2 cellular contexts compared by ENCODE assay signal in genomic region chr22:35018995-35019394, GRCh38.
TF ChIP-seq lines count a peak whose summit lies in the region.

No MANE protein-coding gene starts in this region.

TF ChIP-seq in HepG2, 621 proteins besides CTCF, POLR2A, EP300 and RAD21:
- TF ChIP-seq ZNF34 (CRISPR knock-in tag; IDR thresholded peaks at IDR 0.05; ENCODE audit: borderline replicate concordance) (no peak), GABPA (IDR thresholded peaks at IDR 0.05; ENCODE audit: low read depth, low read length) (no peak; the same call in 1 of the 2 replicates), GABPA (CRISPR knock-in tag; IDR thresholded peaks at IDR 0.05; ENCODE audit: low read depth) (peak; percentile 55)

TF ChIP-seq in K562, 482 proteins besides CTCF, POLR2A, EP300 and RAD21:
- TF ChIP-seq, protein P1, sequence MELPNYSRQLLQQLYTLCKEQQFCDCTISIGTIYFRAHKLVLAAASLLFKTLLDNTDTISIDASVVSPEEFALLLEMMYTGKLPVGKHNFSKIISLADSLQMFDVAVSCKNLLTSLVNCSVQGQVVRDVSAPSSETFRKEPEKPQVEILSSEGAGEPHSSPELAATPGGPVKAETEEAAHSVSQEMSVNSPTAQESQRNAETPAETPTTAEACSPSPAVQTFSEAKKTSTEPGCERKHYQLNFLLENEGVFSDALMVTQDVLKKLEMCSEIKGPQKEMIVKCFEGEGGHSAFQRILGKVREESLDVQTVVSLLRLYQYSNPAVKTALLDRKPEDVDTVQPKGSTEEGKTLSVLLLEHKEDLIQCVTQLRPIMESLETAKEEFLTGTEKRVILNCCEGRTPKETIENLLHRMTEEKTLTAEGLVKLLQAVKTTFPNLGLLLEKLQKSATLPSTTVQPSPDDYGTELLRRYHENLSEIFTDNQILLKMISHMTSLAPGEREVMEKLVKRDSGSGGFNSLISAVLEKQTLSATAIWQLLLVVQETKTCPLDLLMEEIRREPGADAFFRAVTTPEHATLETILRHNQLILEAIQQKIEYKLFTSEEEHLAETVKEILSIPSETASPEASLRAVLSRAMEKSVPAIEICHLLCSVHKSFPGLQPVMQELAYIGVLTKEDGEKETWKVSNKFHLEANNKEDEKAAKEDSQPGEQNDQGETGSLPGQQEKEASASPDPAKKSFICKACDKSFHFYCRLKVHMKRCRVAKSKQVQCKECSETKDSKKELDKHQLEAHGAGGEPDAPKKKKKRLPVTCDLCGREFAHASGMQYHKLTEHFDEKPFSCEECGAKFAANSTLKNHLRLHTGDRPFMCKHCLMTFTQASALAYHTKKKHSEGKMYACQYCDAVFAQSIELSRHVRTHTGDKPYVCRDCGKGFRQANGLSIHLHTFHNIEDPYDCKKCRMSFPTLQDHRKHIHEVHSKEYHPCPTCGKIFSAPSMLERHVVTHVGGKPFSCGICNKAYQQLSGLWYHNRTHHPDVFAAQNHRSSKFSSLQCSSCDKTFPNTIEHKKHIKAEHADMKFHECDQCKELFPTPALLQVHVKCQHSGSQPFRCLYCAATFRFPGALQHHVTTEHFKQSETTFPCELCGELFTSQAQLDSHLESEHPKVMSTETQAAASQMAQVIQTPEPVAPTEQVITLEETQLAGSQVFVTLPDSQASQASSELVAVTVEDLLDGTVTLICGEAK (IDR thresholded peaks at IDR 0.05), result peak; percentile 67
- TF ChIP-seq, protein P1 (CRISPR knock-in tag; IDR thresholded peaks at IDR 0.05), result no peak
- TF ChIP-seq, protein P2, sequence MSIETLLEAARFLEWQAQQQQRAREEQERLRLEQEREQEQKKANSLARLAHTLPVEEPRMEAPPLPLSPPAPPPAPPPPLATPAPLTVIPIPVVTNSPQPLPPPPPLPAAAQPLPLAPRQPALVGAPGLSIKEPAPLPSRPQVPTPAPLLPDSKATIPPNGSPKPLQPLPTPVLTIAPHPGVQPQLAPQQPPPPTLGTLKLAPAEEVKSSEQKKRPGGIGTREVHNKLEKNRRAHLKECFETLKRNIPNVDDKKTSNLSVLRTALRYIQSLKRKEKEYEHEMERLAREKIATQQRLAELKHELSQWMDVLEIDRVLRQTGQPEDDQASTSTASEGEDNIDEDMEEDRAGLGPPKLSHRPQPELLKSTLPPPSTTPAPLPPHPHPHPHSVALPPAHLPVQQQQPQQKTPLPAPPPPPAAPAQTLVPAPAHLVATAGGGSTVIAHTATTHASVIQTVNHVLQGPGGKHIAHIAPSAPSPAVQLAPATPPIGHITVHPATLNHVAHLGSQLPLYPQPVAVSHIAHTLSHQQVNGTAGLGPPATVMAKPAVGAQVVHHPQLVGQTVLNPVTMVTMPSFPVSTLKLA (conservative IDR thresholded peaks at IDR 0.05), result no peak
- TF ChIP-seq ZBTB11 (CRISPR knock-in tag; IDR thresholded peaks at IDR 0.05) (peak in 2 of 3 experiments; percentile 70 to 91; a peak in 4 of 6 replicates), GABPA (tag; conservative IDR thresholded peaks at IDR 0.05; ENCODE audit: low read depth) (peak; percentile 56)
